10 cellular contexts compared by ENCODE assay signal in genomic region chr10:78751716-78752115, GRCh38.
"Had no signal": no experiment of that assay in that cellular context is flagged by ENCODE, and none has a peak within 500 bp of the region (broad histone marks: within the 10 kb centered on the region; RNA-seq: fewer than 3 reads in every experiment).

No MANE protein-coding gene starts in this region.

- H2AFZ ChIP-seq: GM23248 had no signal

- H3K9me3 Mint-ChIP-seq: HFFc6 had no signal

- H3K27ac Mint-ChIP-seq: HFFc6 had no signal

- H3K36me3 ChIP-seq: HAP-1 had no signal

- H3K9ac ChIP-seq: GM23248 had no signal

- H3K4me3 ChIP-seq: GM23248, HAP-1, K562 had no signal

- H3K27ac ChIP-seq: GM23248, HL-60 had no signal

- ATAC-seq: HCT116, HepG2, K562 had no signal

- H3K9me3 ChIP-seq: HAP-1 had no signal

- H3K4me3 Mint-ChIP-seq: HFFc6 had no signal

- DNase-seq: GOT3, H7, HFFc6, KG1 had no signal
